Comparison of ENCODE assay signal across 26 cellular contexts in the genomic region with DNA sequence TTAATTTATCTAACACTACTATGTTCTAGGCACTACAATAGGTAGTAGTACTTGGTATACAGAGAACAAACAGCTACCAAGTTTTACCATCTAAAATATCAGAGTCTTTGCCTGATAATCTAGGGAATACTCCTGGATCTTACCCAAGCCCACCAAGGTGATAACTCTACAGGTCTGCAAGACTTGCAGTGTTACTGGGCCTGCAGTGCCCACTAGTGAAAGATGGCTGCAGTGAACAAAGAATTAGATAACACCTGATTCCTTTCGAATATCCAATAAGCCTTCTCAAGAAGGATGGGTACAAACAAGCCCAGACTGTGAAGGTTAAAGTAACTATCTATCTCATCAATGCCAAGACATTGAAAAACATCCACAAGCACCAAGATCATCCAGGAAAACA.
"Had no signal": no experiment of that assay in that cellular context is flagged by ENCODE, and none has a peak within 500 bp of the region (broad histone marks: within the 10 kb centered on the region; RNA-seq: fewer than 3 reads in every experiment).

No MANE protein-coding gene starts in this region.

- H3K9me3 Mint-ChIP-seq: activated CD4-positive, alpha-beta T cell treated with anti-CD3 and anti-CD28 coated beads, Interleukin-2, amount 10 ng/mL, durations not matched to agents 7 days and 5 days had no signal

- H3K27ac ChIP-seq: PC-9 had no signal

- H3K36me3 ChIP-seq: MG63 had no signal

- DNase-seq: activated B cell treated with CpG ODN at 0.5 μM for 24 hours; activated CD4-positive, alpha-beta memory T cell treated with anti-CD3 and anti-CD28 coated beads for 36 hours; activated CD4-positive, alpha-beta T cell treated with anti-CD3 and anti-CD28 coated beads for 1 hour; activated CD4-positive, alpha-beta T cell treated with anti-CD3 and anti-CD28 coated beads, Interleukin-2, amount 10 ng/mL, durations not matched to agents 7 days and 5 days; activated CD8-positive, alpha-beta memory T cell treated with anti-CD3 and anti-CD28 coated beads for 24 hours; activated gamma-delta T cell; activated naive CD4-positive, alpha-beta T cell treated with anti-CD3 and anti-CD28 coated beads for 36 hours; activated T-cell treated with anti-CD3 and anti-CD28 coated beads for 4 hours; activated T-cell treated with anti-CD3 and anti-CD28 coated beads, Interleukin-2, amount 50 U/mL, for 48 hours; amygdala; MG63; MV-4-11; NCI-H1092 treated with DMSO at 0.1 percent for 48 hours; NCI-H1417 treated with DMSO at 0.1 percent for 48 hours; NCI-H1694 treated with DMSO at 0.1 percent for 48 hours; NCI-H2081 treated with DMSO at 0.1 percent for 48 hours; NCI-H446; NCI-H524; PC-9; SIG-M5; T-helper 17 cell; T-helper 9 cell had no signal

- H3K4me3 ChIP-seq: MG63, PC-9 had no signal

- ATAC-seq: activated T-helper 17 cell treated with anti-CD3 and anti-CD28 coated beads, Interleukin-2, amount 50 U/mL, for 72 hours; T-helper 17 cell had no signal

- H3K4me3 Mint-ChIP-seq: activated B cell treated with CpG ODN at 0.5 μM for 24 hours; activated CD4-positive, alpha-beta memory T cell treated with anti-CD3 and anti-CD28 coated beads for 36 hours; activated CD4-positive, alpha-beta T cell treated with anti-CD3 and anti-CD28 coated beads, Interleukin-2, amount 10 ng/mL, durations not matched to agents 7 days and 5 days; activated naive CD4-positive, alpha-beta T cell treated with anti-CD3 and anti-CD28 coated beads for 36 hours; activated naive CD8-positive, alpha-beta T cell; activated T-helper 17 cell treated with anti-CD3 and anti-CD28 coated beads, Interleukin-2, amount 50 U/mL, for 72 hours; brain; central memory CD8-positive, alpha-beta T cell; T-helper 17 cell had no signal

- H3K4me1 Mint-ChIP-seq: activated B cell treated with CpG ODN at 0.5 μM for 24 hours; activated CD4-positive, alpha-beta T cell treated with anti-CD3 and anti-CD28 coated beads, Interleukin-2, amount 10 ng/mL, durations not matched to agents 7 days and 5 days; activated T-helper 17 cell treated with anti-CD3 and anti-CD28 coated beads, Interleukin-2, amount 50 U/mL, for 72 hours; brain; central memory CD8-positive, alpha-beta T cell; T-helper 17 cell had no signal

- H3K4me2 ChIP-seq: PC-9 had no signal

- H2AFZ ChIP-seq: PC-9 had no signal

- H3K36me3 Mint-ChIP-seq: activated CD4-positive, alpha-beta memory T cell treated with anti-CD3 and anti-CD28 coated beads for 36 hours; activated naive CD8-positive, alpha-beta T cell; brain had no signal

- H3K27me3 ChIP-seq: MG63 had no signal

- H3K27ac Mint-ChIP-seq: activated B cell treated with CpG ODN at 0.5 μM for 24 hours; activated CD4-positive, alpha-beta memory T cell treated with anti-CD3 and anti-CD28 coated beads for 36 hours; activated CD4-positive, alpha-beta T cell treated with anti-CD3 and anti-CD28 coated beads, Interleukin-2, amount 10 ng/mL, durations not matched to agents 7 days and 5 days; activated naive CD4-positive, alpha-beta T cell treated with anti-CD3 and anti-CD28 coated beads for 36 hours; activated naive CD8-positive, alpha-beta T cell; activated T-helper 17 cell treated with anti-CD3 and anti-CD28 coated beads, Interleukin-2, amount 50 U/mL, for 72 hours; brain; T-helper 17 cell had no signal

- H3K27me3 Mint-ChIP-seq: activated B cell treated with CpG ODN at 0.5 μM for 24 hours; activated CD4-positive, alpha-beta memory T cell treated with anti-CD3 and anti-CD28 coated beads for 36 hours; activated CD4-positive, alpha-beta T cell treated with anti-CD3 and anti-CD28 coated beads, Interleukin-2, amount 10 ng/mL, durations not matched to agents 7 days and 5 days; activated naive CD8-positive, alpha-beta T cell; activated T-helper 17 cell treated with anti-CD3 and anti-CD28 coated beads, Interleukin-2, amount 50 U/mL, for 72 hours; brain; central memory CD8-positive, alpha-beta T cell; T-helper 17 cell had no signal
